Comparison of ENCODE assay signal across 15 cellular contexts in genomic region chr5:91144491-91145232, GRCh38.
DNase-seq lines count a peak whose midpoint lies in the region; ATAC-seq and TF ChIP-seq lines count a peak whose summit lies in the region.
"Had no signal": no experiment of that assay in that cellular context is flagged by ENCODE, and none has a peak within 500 bp of the region (broad histone marks: within the 10 kb centered on the region; RNA-seq: fewer than 3 reads in every experiment).

No MANE protein-coding gene starts in this region.

- H2AFZ ChIP-seq in hepatocyte (no peak overlapping the region), neuronal stem cell (ENCODE audit: low read length) (no peak overlapping the region)
- H2AFZ ChIP-seq: PC-9 had no signal

- TF ChIP-seq CTCF in A673 (conservative IDR thresholded peaks at IDR 0.05; ENCODE audit: low read depth, low read length) (no peak), hepatocyte (IDR thresholded peaks at IDR 0.05; ENCODE audit: poor library complexity) (no peak), mesothelial cell of epicardium (IDR thresholded peaks at IDR 0.05; ENCODE audit: unreplicated experiment) (no peak)

- H3K9me3 Mint-ChIP-seq in mesothelial cell of epicardium, result peaks cover 6% of the 10 kb centered on the region
- H3K9me3 Mint-ChIP-seq: activated naive CD8-positive, alpha-beta T cell treated with anti-CD3 and anti-CD28 coated beads, Interleukin-2, amount 50 U/mL, for 24 hours had no signal

- DNase-seq in A673 (ENCODE audit: low spot score) (no peak), SK-N-MC (ENCODE audit: low read depth, low spot score) (no peak), hepatocyte (ENCODE audit: low spot score) (no peak), sciatic nerve (ENCODE audit: low spot score) (no peak), MV-4-11 (lab: John Stamatoyannopoulos, UW) (no peak), mesothelial cell of epicardium (ENCODE audit: low spot score in 2 of 2, unreplicated experiment in 2 of 2) (no peak), mesendoderm (no peak), neuronal stem cell (ENCODE audit: low spot score) (no peak)
- DNase-seq: activated CD4-positive, alpha-beta T cell treated with anti-CD3 and anti-CD28 coated beads for 1 hour; activated naive CD8-positive, alpha-beta T cell treated with anti-CD3 and anti-CD28 coated beads, Interleukin-2, amount 50 U/mL, for 24 hours; dermis blood vessel endothelial cell; foreskin fibroblast; MG63; PC-9; stimulated activated naive B cell treated with anti-CD40 and anti-IgM and Interleukin-4, amounts not matched to agents 10 μg/mL and 1 μg/mL and 100 μg/mL, for 72 hours had no signal

- H3K4me1 Mint-ChIP-seq in mesothelial cell of epicardium, result peaks cover 17% of the 10 kb centered on the region

- H3K36me3 ChIP-seq in A673 (ENCODE audit: insufficient read depth, low read length, poor library complexity, severe bottlenecking), result no peaks in the 10 kb centered on the region
- H3K36me3 ChIP-seq in SK-N-MC (ENCODE audit: insufficient read depth, low read length), result no peaks in the 10 kb centered on the region
- no peaks in the 10 kb centered on the region for H3K36me3 ChIP-seq in hepatocyte (replicated peaks; ENCODE audit: insufficient read depth, low read depth)
- no peaks in the 10 kb centered on the region for H3K36me3 ChIP-seq in mesendoderm (ENCODE audit: control insufficient read depth, insufficient read depth, low read length)
- H3K36me3 ChIP-seq in neuronal stem cell (replicated peaks in 1 of 2; ENCODE audit: control insufficient read depth in 2 of 2, insufficient read depth in 2 of 2, low read length in 2 of 2), result no peaks in the 10 kb centered on the region
- H3K36me3 ChIP-seq: MG63 had no signal

- H2BK15ac ChIP-seq in mesendoderm (replicated peaks; ENCODE audit: low read depth) (no peak overlapping the region), neuronal stem cell (ENCODE audit: low read length) (no peak overlapping the region)

- no peak overlapping the region for H2BK12ac ChIP-seq in neuronal stem cell (ENCODE audit: low read length)

- no peaks in the 10 kb centered on the region for H3K27me3 Mint-ChIP-seq in mesothelial cell of epicardium (ENCODE audit: low read depth)
- H3K27me3 Mint-ChIP-seq: activated naive CD8-positive, alpha-beta T cell treated with anti-CD3 and anti-CD28 coated beads, Interleukin-2, amount 50 U/mL, for 24 hours; stimulated activated naive B cell treated with anti-CD40 and anti-IgM and Interleukin-4, amounts not matched to agents 10 μg/mL and 1 μg/mL and 100 μg/mL, for 72 hours had no signal

- H4K91ac ChIP-seq in neuronal stem cell (ENCODE audit: low read depth, low read length, poor library complexity), result no peak overlapping the region

- ATAC-seq in sciatic nerve, result peak; percentile 57
- ATAC-seq: activated naive CD8-positive, alpha-beta T cell treated with anti-CD3 and anti-CD28 coated beads, Interleukin-2, amount 50 U/mL, for 24 hours; stimulated activated naive B cell treated with anti-CD40 and anti-IgM and Interleukin-4, amounts not matched to agents 10 μg/mL and 1 μg/mL and 100 μg/mL, for 72 hours had no signal

- H3K79me1 ChIP-seq in mesendoderm (ENCODE audit: low read length), result no peaks in the 10 kb centered on the region
- H3K79me1 ChIP-seq in neuronal stem cell (ENCODE audit: low read depth, low read length), result peaks cover 3% of the 10 kb centered on the region

- H3K79me2 ChIP-seq in hepatocyte (no peaks in the 10 kb centered on the region), mesendoderm (ENCODE audit: control insufficient read depth, insufficient read depth, low read length) (no peaks in the 10 kb centered on the region)

- no peak overlapping the region for H3K23ac ChIP-seq in mesendoderm (ENCODE audit: low read length)
- no peak overlapping the region for H3K23ac ChIP-seq in neuronal stem cell (ENCODE audit: low read depth, low read length, poor library complexity)

- intact Hi-C loops in A673 (cut with micrococcal nuclease; ENCODE audit: unreplicated experiment), result no loop called here
- intact Hi-C loops in sciatic nerve (cut with DNase I), result no loop called here

- no peaks in the 10 kb centered on the region for H4K20me1 ChIP-seq in hepatocyte (ENCODE audit: insufficient read depth, poor library complexity, severe bottlenecking)

- H3K27me3 ChIP-seq in A673 (replicated peaks; ENCODE audit: insufficient read depth, low read depth, low read length, poor library complexity), result no peaks in the 10 kb centered on the region
- no peaks in the 10 kb centered on the region for H3K27me3 ChIP-seq in hepatocyte
- no peaks in the 10 kb centered on the region for H3K27me3 ChIP-seq in mesendoderm (ENCODE audit: insufficient read depth, low read length, poor library complexity)
- H3K27me3 ChIP-seq in neuronal stem cell (ENCODE audit: control insufficient read depth in 3 of 3, insufficient read depth in 3 of 3, low read depth in 1 of 3, low read length in 3 of 3), result no peaks in the 10 kb centered on the region
- H3K27me3 ChIP-seq: MG63 had no signal

- no peak overlapping the region for H3K4ac ChIP-seq in mesendoderm (ENCODE audit: low read depth, low read length)
- no peak overlapping the region for H3K4ac ChIP-seq in neuronal stem cell (ENCODE audit: low read length)

- no peaks in the 10 kb centered on the region for H3K9me2 ChIP-seq in hepatocyte (replicated peaks; ENCODE audit: insufficient read depth)

- 66% methylated on average over 5 of the region's 5 CpGs for whole genome bisulfite sequencing in hepatocyte (ENCODE audit: low lambda C conversion rate, missing lambda C conversion rate)
- no CpG with 5 or more reads among the region's 5 CpGs for WGBS in mesendoderm (ENCODE audit: extremely low coverage, insufficient coverage, low lambda C conversion rate)
- no CpG with 5 or more reads among the region's 5 CpGs for WGBS in neuronal stem cell (ENCODE audit: extremely low coverage in 2 of 2, insufficient read length in 2 of 2, insufficient replicate concordance in 1 of 2), 2 donors

- no peak overlapping the region for H4K5ac ChIP-seq in mesendoderm (ENCODE audit: low read length)

- no peak overlapping the region for H3K4me3 Mint-ChIP-seq in mesothelial cell of epicardium
- H3K4me3 Mint-ChIP-seq: activated naive CD8-positive, alpha-beta T cell treated with anti-CD3 and anti-CD28 coated beads, Interleukin-2, amount 50 U/mL, for 24 hours; stimulated activated naive B cell treated with anti-CD40 and anti-IgM and Interleukin-4, amounts not matched to agents 10 μg/mL and 1 μg/mL and 100 μg/mL, for 72 hours had no signal

- H2BK5ac ChIP-seq in mesendoderm (ENCODE audit: low read length) (no peak overlapping the region), neuronal stem cell (ENCODE audit: low read length) (no peak overlapping the region)

- H3K9ac ChIP-seq in SK-N-MC (ENCODE audit: insufficient read length), result peak overlapping the region; percentile 30
- H3K9ac ChIP-seq in mesendoderm (ENCODE audit: low read length), result no peak overlapping the region
- H3K9ac ChIP-seq in neuronal stem cell (ENCODE audit: low read depth, low read length, poor library complexity), result no peak overlapping the region

- H3K36me3 Mint-ChIP-seq in mesothelial cell of epicardium, result peaks cover 6% of the 10 kb centered on the region
- H3K36me3 Mint-ChIP-seq: stimulated activated naive B cell treated with anti-CD40 and anti-IgM and Interleukin-4, amounts not matched to agents 10 μg/mL and 1 μg/mL and 100 μg/mL, for 72 hours had no signal

- H2AK5ac ChIP-seq in mesendoderm (ENCODE audit: low read length), result no peak overlapping the region
- no peak overlapping the region for H2AK5ac ChIP-seq in neuronal stem cell (ENCODE audit: low read depth, low read length)

- CTCF ChIA-PET in A673 (lab: Charles Lee), result no interaction called here

- H3K4me2 ChIP-seq in hepatocyte (peak overlapping the region; percentile 12), mesendoderm (ENCODE audit: low read length) (no peak overlapping the region), neuronal stem cell (ENCODE audit: insufficient read depth, low read length, poor library complexity, severe bottlenecking) (no peak overlapping the region)
- H3K4me2 ChIP-seq: PC-9 had no signal

- H3K9me3 ChIP-seq in A673 (ENCODE audit: low read depth, low read length, poor library complexity, severe bottlenecking) (peaks cover 4% of the 10 kb centered on the region), SK-N-MC (ENCODE audit: low read depth, low read length) (no peaks in the 10 kb centered on the region), hepatocyte (ENCODE audit: low read depth) (no peaks in the 10 kb centered on the region), neuronal stem cell (replicated peaks in 1 of 2; ENCODE audit: control insufficient read depth in 2 of 2, insufficient read depth in 1 of 2, low read depth in 1 of 2, low read length in 2 of 2) (peaks cover 0 to 19% of the 10 kb centered on the region in 2 donors)
- H3K9me3 ChIP-seq: MG63 had no signal

- peaks cover 25% of the 10 kb centered on the region for H3K4me1 ChIP-seq in A673 (ENCODE audit: insufficient read depth, low read length, poor library complexity, severe bottlenecking)
- peaks cover 5% of the 10 kb centered on the region for H3K4me1 ChIP-seq in hepatocyte (ENCODE audit: insufficient read depth)
- H3K4me1 ChIP-seq in mesendoderm (ENCODE audit: control insufficient read depth, low read depth, low read length), result peaks cover 2% of the 10 kb centered on the region
- H3K4me1 ChIP-seq in neuronal stem cell (ENCODE audit: control insufficient read depth in 2 of 2, insufficient read depth in 1 of 2, low read depth in 1 of 2, low read length in 2 of 2), result peaks cover 3 to 9% of the 10 kb centered on the region in 2 donors

- H3K14ac ChIP-seq in neuronal stem cell (ENCODE audit: low read length), result no peak overlapping the region

- no peak overlapping the region for H3K56ac ChIP-seq in mesendoderm (ENCODE audit: low read length)

- no TSS peak for BruUV-seq in A673 (replicated peaks; lab: Mats Ljungman, UMichigan)

- H3K27ac ChIP-seq in A673 (ENCODE audit: low read depth, low read length, poor library complexity, severe bottlenecking), result peak overlapping the region; percentile 46
- no peak overlapping the region for H3K27ac ChIP-seq in SK-N-MC
- no peak overlapping the region for H3K27ac ChIP-seq in hepatocyte
- H3K27ac ChIP-seq in mesendoderm (ENCODE audit: low read depth, low read length), result no peak overlapping the region
- H3K27ac ChIP-seq in neuronal stem cell (replicated peaks; ENCODE audit: low read length), result no peak overlapping the region
- H3K27ac ChIP-seq: PC-9 had no signal

- H2BK120ac ChIP-seq in mesendoderm (ENCODE audit: low read depth, low read length), result no peak overlapping the region
- no peak overlapping the region for H2BK120ac ChIP-seq in neuronal stem cell (ENCODE audit: low read depth, low read length)

- POLR2A ChIA-PET in A673 (lab: Charles Lee; ENCODE audit: low non-redundant PET), result interaction anchor here (0.5 kb wide), 1 partner anchor 236 kb away, joined by 9 read pairs; no protein-coding TSS in a partner anchor

- H3K18ac ChIP-seq in mesendoderm (ENCODE audit: low read length), result no peak overlapping the region
- H3K18ac ChIP-seq in neuronal stem cell (ENCODE audit: low read length), result no peak overlapping the region

- H4K8ac ChIP-seq in mesendoderm (ENCODE audit: low read depth, low read length) (no peak overlapping the region), neuronal stem cell (ENCODE audit: low read depth, low read length) (no peak overlapping the region)

- no peak overlapping the region for H3K4me3 ChIP-seq in A673 (ENCODE audit: low read depth, low read length, poor library complexity, severe bottlenecking)
- H3K4me3 ChIP-seq in SK-N-MC, result 0 out of 2 replicates have a peak overlapping the region, but pooled peaks have one; percentile 2
- no peak overlapping the region for H3K4me3 ChIP-seq in hepatocyte
- H3K4me3 ChIP-seq in mesendoderm (ENCODE audit: low read length), result no peak overlapping the region
- no peak overlapping the region for H3K4me3 ChIP-seq in neuronal stem cell (ENCODE audit: low read length in 2 of 2)
- H3K4me3 ChIP-seq: MG63, PC-9 had no signal

- H3K27ac Mint-ChIP-seq in mesothelial cell of epicardium, result no peak overlapping the region
- H3K27ac Mint-ChIP-seq: activated naive CD8-positive, alpha-beta T cell treated with anti-CD3 and anti-CD28 coated beads, Interleukin-2, amount 50 U/mL, for 24 hours; stimulated activated naive B cell treated with anti-CD40 and anti-IgM and Interleukin-4, amounts not matched to agents 10 μg/mL and 1 μg/mL and 100 μg/mL, for 72 hours had no signal
